In the genomic region with DNA sequence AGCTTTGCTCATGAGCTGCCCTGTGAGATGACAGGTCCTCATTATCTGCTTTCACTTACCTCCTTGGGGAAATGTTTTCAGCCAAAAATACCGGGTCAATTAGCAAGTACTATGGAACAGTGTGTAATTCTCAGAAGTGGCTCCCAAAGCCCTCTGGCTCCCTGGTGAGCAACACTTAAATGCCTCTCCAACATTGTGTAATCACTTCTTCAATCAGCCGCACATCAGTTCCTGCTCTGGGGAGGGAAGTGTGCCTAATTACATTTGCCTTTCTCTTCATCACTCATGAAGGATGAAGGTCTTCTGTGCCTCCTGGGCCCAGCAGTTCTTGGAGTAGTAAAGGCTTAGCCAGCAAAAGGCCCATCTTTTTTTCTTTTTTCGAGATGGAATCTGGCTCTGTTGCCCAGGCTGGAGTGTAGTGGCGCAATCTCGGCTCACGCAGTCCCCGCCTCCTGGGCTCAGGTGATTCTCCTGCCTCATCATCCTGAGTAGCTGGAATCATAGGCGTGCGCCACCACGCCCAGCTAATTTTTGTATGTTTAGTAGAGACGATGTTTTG, we compare ENCODE assay signal across 13 cellular contexts. TPM values are rescaled to one million over a fixed set of nuclear protein-coding genes. Genes with fewer than 3 reads are reported as not detected.
DNase-seq lines count a peak whose midpoint lies in the region; TF ChIP-seq lines count a peak whose summit lies in the region.
"Had no signal": no experiment of that assay in that cellular context is flagged by ENCODE, and none has a peak within 500 bp of the region (broad histone marks: within the 10 kb centered on the region; RNA-seq: fewer than 3 reads in every experiment).

No MANE protein-coding gene starts in this region.

- no peak for TF ChIP-seq CTCF in Peyer's patch (IDR thresholded peaks at IDR 0.05)

- no peak overlapping the region for H3K4me3 ChIP-seq in Peyer's patch

- no peaks in the 10 kb centered on the region for H3K27me3 ChIP-seq in Peyer's patch

- H3K4me1 ChIP-seq in Peyer's patch, result no peaks in the 10 kb centered on the region

- no peak overlapping the region for H3K27ac ChIP-seq in Peyer's patch

- no peaks in the 10 kb centered on the region for H3K36me3 ChIP-seq in Peyer's patch

- DNase-seq in ELF-1 (ENCODE audit: low read depth, low spot score), result peak; percentile 16
- DNase-seq in NCI-H187 treated with DMSO at 0.1 percent for 48 hours (lab: John Stamatoyannopoulos, UW), result peak; percentile 90
- peak; percentile 66 for DNase-seq in SKM-1 (lab: John Stamatoyannopoulos, UW; ENCODE audit: unreplicated experiment)
- peak; percentile 70 for DNase-seq in islet precursor cell
- DNase-seq in GDM1 (lab: John Stamatoyannopoulos, UW), result no peak
- no peak for DNase-seq in 8988T
- no peak for DNase-seq in activated CD4-positive, alpha-beta T cell treated with anti-CD3 and anti-CD28 coated beads for 1 hour
- no peak for DNase-seq in Peyer's patch
- DNase-seq: CD8-positive, alpha-beta T cell; effector CD8-positive, alpha-beta T cell; hippocampal formation; stimulated activated CD4-positive, alpha-beta T cell treated with anti-CD3 and anti-CD28 coated beads, Interleukin-4, amount 100 ng/mL, for 1 hour; stimulated activated naive CD4-positive, alpha-beta T cell treated with Interleukin-2 at 50 U/mL for 16 hours had no signal

- H3K9me3 ChIP-seq in Peyer's patch, result no peaks in the 10 kb centered on the region

- TF ChIP-seq POLR2A in Peyer's patch (IDR thresholded peaks at IDR 0.05), result no peak

RNA-seq across cellular contexts. Expression of a gene that starts 23.1 kb away (rescaled TPM):
- not detected for total RNA-seq in Peyer's patch

Comparison
In these comparisons a context has a peak if more than half of its experiments do, and no peak if none do; other contexts are left out.
1. DNase-seq: peak in ELF-1 (single experiment), NCI-H187 treated with DMSO at 0.1 percent for 48 hours (single experiment), SKM-1 (single experiment) and islet precursor cell (single experiment); none in GDM1 (single experiment), 8988T (single experiment), activated CD4-positive, alpha-beta T cell treated with anti-CD3 and anti-CD28 coated beads for 1 hour (single experiment) and Peyer's patch (0 of 3).